1 cellular context compared by ENCODE assay signal in genomic region chr18:56315363-56315762, GRCh38.
TF ChIP-seq lines count a peak whose summit lies in the region.

No MANE protein-coding gene starts in this region.

TF ChIP-seq in GM23338, 12 proteins besides CTCF, POLR2A, EP300 and RAD21 (continued from another document):
- no peak for TF ChIP-seq ZNF462 (CRISPR knock-in tag; IDR thresholded peaks at IDR 0.05)
- no peak for TF ChIP-seq REST (IDR thresholded peaks at IDR 0.05; ENCODE audit: unreplicated experiment)
